ENCODE assay signal across 8 cellular contexts in genomic region chr20:56343861-56344381, GRCh38. TPM values are rescaled to one million over a fixed set of nuclear protein-coding genes. Genes with fewer than 3 reads are reported as not detected.
DNase-seq lines count a peak whose midpoint lies in the region; ATAC-seq, FAIRE-seq and TF ChIP-seq lines count a peak whose summit lies in the region.

No MANE protein-coding gene starts in this region.

- 0 out of 2 replicates have a peak overlapping the region, but pooled peaks have one; percentile 33 for H3K4me3 ChIP-seq in PC-3 (ENCODE audit: low read length)
- peak overlapping the region; percentile 20 for H3K4me3 ChIP-seq in brain microvascular endothelial cell (ENCODE audit: low read depth, low read length)
- H3K4me3 ChIP-seq in kidney (ENCODE audit: low read length in 2 of 2): no peak overlapping the region

- no peaks in the 10 kb centered on the region for H3F3A ChIP-seq in PC-3 (ENCODE audit: low read length, unreplicated experiment)

- H3K9me3 ChIP-seq in PC-3 (ENCODE audit: low read length) (no peaks in the 10 kb centered on the region), kidney (ENCODE audit: control insufficient read depth in 1 of 2, low read length in 2 of 2) (no peaks in the 10 kb centered on the region)

- DNase-seq in COLO668 (lab: John Stamatoyannopoulos, UW; ENCODE audit: unreplicated experiment) (peak; percentile 5), GM20000 (ENCODE audit: low spot score) (peak; percentile 73), PC-3 (peak; percentile 61), brain microvascular endothelial cell (peak; percentile 11), kidney (peak; percentile 82), DMS79 treated with DMSO at 0.1 percent for 48 hours (lab: John Stamatoyannopoulos, UW) (no peak)
- peak; percentile 44 to 48 for DNase-seq in stimulated activated CD8-positive, alpha-beta memory T cell treated with anti-CD3 and anti-CD28 coated beads, Interleukin-2, amount 100 ng/mL, for 48 hours (ENCODE audit: low read depth in 2 of 2)

- no peaks in the 10 kb centered on the region for H3K9me2 ChIP-seq in PC-3 (replicated peaks; ENCODE audit: low read length)

- no peak overlapping the region for H3K27ac ChIP-seq in PC-3 (ENCODE audit: low read length)
- no peak overlapping the region for H3K27ac ChIP-seq in brain microvascular endothelial cell
- H3K27ac ChIP-seq in kidney (ENCODE audit: low read depth in 2 of 2, low read length in 2 of 2): no peak overlapping the region

- H3K27me3 ChIP-seq in PC-3 (ENCODE audit: low read length) (peaks cover 32% of the 10 kb centered on the region), brain microvascular endothelial cell (replicated peaks) (peaks cover 16% of the 10 kb centered on the region)

- H4K20me1 ChIP-seq in PC-3 (ENCODE audit: low read length): no peaks in the 10 kb centered on the region

- intact Hi-C loops in PC-3 (cut with micrococcal nuclease) (loop anchor here (1.0 to 2.0 kb wide), 2 partner anchors 96 to 141 kb away; partner anchors contain the start of gene MC3R), kidney (cut with DNase I) (no loop called here)

- no TSS peak for BruUV-seq in PC-3 (replicated peaks; lab: Mats Ljungman, UMichigan)

- H3K36me3 ChIP-seq in PC-3 (ENCODE audit: low read depth, low read length) (no peaks in the 10 kb centered on the region), brain microvascular endothelial cell (replicated peaks) (no peaks in the 10 kb centered on the region), kidney (ENCODE audit: control insufficient read depth in 1 of 2, insufficient read depth in 2 of 2, low read length in 2 of 2) (no peaks in the 10 kb centered on the region)

- no peaks in the 10 kb centered on the region for H3K4me1 ChIP-seq in PC-3 (ENCODE audit: insufficient read depth, low read length)
- H3K4me1 ChIP-seq in kidney (ENCODE audit: control insufficient read depth in 1 of 2, insufficient read depth in 1 of 2, low read depth in 1 of 2, low read length in 2 of 2): peaks cover 0 to 2% of the 10 kb centered on the region in 2 donors

- H2AFZ ChIP-seq in PC-3 (ENCODE audit: low read length): peak overlapping the region; percentile 42; the same call in 1 of the 2 replicates

- H3K4me2 ChIP-seq in PC-3 (ENCODE audit: low read length): peak overlapping the region; percentile 60

- no peak for FAIRE-seq in kidney (lab: Jason Lieb, UNC)

- CTCF ChIA-PET in PC-3 (lab: Charles Lee): interaction anchor here (0.6 kb wide), 1 partner anchor 25 kb away, joined by 6 read pairs; no protein-coding TSS in a partner anchor

- ATAC-seq in PC-3 (peak; percentile 94), GM18498 (IDR thresholded peaks at IDR 0.05; ENCODE audit: unreplicated experiment) (no peak)

- H3K79me2 ChIP-seq in PC-3 (ENCODE audit: low read length): no peaks in the 10 kb centered on the region

- in situ Hi-C loops in brain microvascular endothelial cell (cut with HindIII; ENCODE audit: low pct_ligation_motif_present, low sequenced_read_pairs): no loop called here

- peak; percentile 54 for TF ChIP-seq CTCF in GM20000 (IDR thresholded peaks at IDR 0.05; ENCODE audit: extremely low read depth, missing control alignments)
- TF ChIP-seq CTCF in PC-3 (conservative IDR thresholded peaks at IDR 0.05; ENCODE audit: low read depth, low read length): peak; percentile 96
- TF ChIP-seq CTCF in brain microvascular endothelial cell (IDR thresholded peaks at IDR 0.05; ENCODE audit: low read depth, low read length, missing control alignments): peak; percentile 73
- peak; percentile 56 for TF ChIP-seq CTCF in kidney (IDR thresholded peaks at IDR 0.05; ENCODE audit: borderline replicate concordance, extremely low read depth, insufficient read depth)

- H3K9ac ChIP-seq in PC-3 (ENCODE audit: low read length): no peak overlapping the region
- no peak overlapping the region for H3K9ac ChIP-seq in kidney (ENCODE audit: low read length in 2 of 2)

- POLR2A ChIA-PET in PC-3 (lab: Charles Lee; ENCODE audit: unreplicated experiment): no interaction called here

RNA-seq across cellular contexts. Expression of gene FAM210B, which starts 14.9 kb away (rescaled TPM):
- total RNA-seq in PC-3 (2014; rRNA removed) (27.8 and 37.9 TPM in 2 replicates), kidney (27.2 TPM)
- 34.5 TPM for polyA plus RNA-seq in kidney (ENCODE audit: insufficient read depth, low read depth, low replicate concordance)

RNA-seq across cellular contexts. Expression of gene AURKA, which starts 48.1 kb away (rescaled TPM):
- total RNA-seq in PC-3 (2014; rRNA removed) (137 and 139 TPM in 2 replicates), kidney (2.7 TPM)
- polyA plus RNA-seq in kidney (ENCODE audit: insufficient read depth, low read depth, low replicate concordance): 3.3 TPM

RNA-seq across cellular contexts. Expression of gene CSTF1, which starts 48.5 kb away (rescaled TPM):
- 48.9 and 60.2 TPM in 2 replicates for total RNA-seq in PC-3 (2014; rRNA removed)
- 30.7 TPM for total RNA-seq in kidney
- 16.2 TPM for polyA plus RNA-seq in kidney (ENCODE audit: insufficient read depth, low read depth, low replicate concordance)

Comparison
In these comparisons a context has a peak if more than half of its experiments do, and no peak if none do; other contexts are left out.
1. H3K4me3 ChIP-seq: peak in PC-3 (single experiment) and brain microvascular endothelial cell (single experiment); none in kidney (0 of 2).
2. RNA of gene AURKA, which starts 48.1 kb away (total RNA-seq): 137 to 139 TPM in PC-3; 2.7 TPM in kidney (single experiment); every median in the first group is over 10 times any median in the second.
3. Peak in every context shown above with its lines, with median percentiles within 50 percentile points of each other: CTCF ChIP-seq.